8 cellular contexts compared by ENCODE assay signal in the genomic region with DNA sequence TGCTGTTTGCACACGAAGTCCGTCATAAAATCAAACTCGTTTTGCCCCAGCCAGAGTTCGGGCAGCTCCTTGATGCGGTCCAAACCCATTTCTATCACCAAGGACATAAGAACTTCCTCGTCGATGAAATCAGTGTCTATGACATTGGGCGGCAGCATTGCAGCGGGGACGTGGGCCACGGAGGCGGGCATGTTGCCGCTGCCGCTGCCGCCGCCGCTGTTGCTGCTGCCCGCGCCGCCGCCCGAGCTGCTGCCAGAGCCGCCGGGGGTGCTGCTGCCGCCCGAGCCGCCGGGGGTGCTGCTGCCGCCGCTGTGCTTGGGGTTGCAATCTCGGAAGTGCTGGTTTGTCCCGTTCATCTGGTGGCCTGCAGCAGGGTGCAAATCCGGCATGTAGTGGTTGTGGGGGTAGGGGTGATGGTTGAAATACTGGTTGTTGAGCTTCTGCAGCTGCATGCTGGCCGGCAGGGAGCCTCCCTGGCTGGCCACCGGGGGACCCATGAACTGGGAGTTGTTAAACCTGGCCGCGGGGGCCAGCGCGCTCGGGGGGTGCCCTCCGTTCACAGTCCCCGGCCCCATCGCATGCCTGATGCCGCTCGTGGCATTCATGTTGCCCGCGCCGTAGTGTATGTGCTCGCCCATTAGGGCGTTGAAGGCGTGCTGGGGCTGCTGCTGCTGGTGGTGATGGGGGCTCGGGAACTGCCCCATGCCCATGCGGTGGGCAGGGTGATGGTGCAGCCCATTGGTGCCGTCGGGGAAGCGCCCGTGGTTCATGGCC. TPM values are rescaled to one million over a fixed set of nuclear protein-coding genes. Genes with fewer than 3 reads are reported as not detected.
DNase-seq lines count a peak whose midpoint lies in the region; ATAC-seq and TF ChIP-seq lines count a peak whose summit lies in the region.

No MANE protein-coding gene starts in this region.

- no peak overlapping the region for H3K4me3 ChIP-seq in KMS-11 (IDR thresholded peaks at IDR 0.05; ENCODE audit: insufficient read depth, low read depth, low read length)
- peak overlapping the region; percentile 65 to 89 (median 86) for H3K4me3 ChIP-seq in sigmoid colon

- H2AFZ ChIP-seq in KMS-11 (ENCODE audit: low read depth) = no peak overlapping the region

- H4K20me1 ChIP-seq in KMS-11 (ENCODE audit: insufficient read depth) = peaks cover 7% of the 10 kb centered on the region

- DNase-seq in D341Med (ENCODE audit: low spot score) (peak; percentile 73), T-helper 1 cell (peak; percentile 45 to 84 (median 61)), hepatic stellate cell (ENCODE audit: low spot score) (peak; percentile 36), sigmoid colon (peak; percentile 82), omental fat pad (ENCODE audit: low spot score) (no peak)

- intact Hi-C loops in sigmoid colon (cut with DNase I) = loop anchor here (5.0 to 10.0 kb wide), 5 partner anchors 484 to 831 kb away; no protein-coding TSS in a partner anchor

- WGBS in sigmoid colon, 2 donors = 0 to 1% methylated on average over 57 of the region's 57 CpGs

- H3K27me3 ChIP-seq in KMS-11 (ENCODE audit: insufficient read depth, low read depth) (no peaks in the 10 kb centered on the region), sigmoid colon (no peaks in the 10 kb centered on the region)

- H3K27ac ChIP-seq in KMS-11 = peak overlapping the region; percentile 100
- peak overlapping the region; percentile 95 for H3K27ac ChIP-seq in angular gyrus (ENCODE audit: low read depth, low read length)
- peak overlapping the region; percentile 96 to 97 (median 97) for H3K27ac ChIP-seq in sigmoid colon

- H3K4me1 ChIP-seq in KMS-11 (ENCODE audit: low read depth, poor library complexity, severe bottlenecking) = peaks cover 43% of the 10 kb centered on the region
- peaks cover 4 to 43% (median 28%) of the 10 kb centered on the region in 4 donors for H3K4me1 ChIP-seq in sigmoid colon

- H3K79me2 ChIP-seq in KMS-11 (ENCODE audit: insufficient read depth, low read depth) = peaks cover 37% of the 10 kb centered on the region

- TF ChIP-seq EP300 in sigmoid colon (IDR thresholded peaks at IDR 0.05) = no peak

- peak overlapping the region; percentile 100 for H3K9ac ChIP-seq in KMS-11

- TF ChIP-seq POLR2A in sigmoid colon (IDR thresholded peaks at IDR 0.05) = no peak

- no peaks in the 10 kb centered on the region for H3K36me3 ChIP-seq in KMS-11 (ENCODE audit: insufficient read depth)
- H3K36me3 ChIP-seq in sigmoid colon = peaks cover 6 to 20% (median 13%) of the 10 kb centered on the region in 4 donors

- H3K4me2 ChIP-seq in KMS-11 = peak overlapping the region; percentile 61

- no peaks in the 10 kb centered on the region for H3K9me3 ChIP-seq in sigmoid colon

- TF ChIP-seq CTCF in KMS-11 (conservative IDR thresholded peaks at IDR 0.05; ENCODE audit: low read depth, low read length) (no peak), sigmoid colon (IDR thresholded peaks at IDR 0.05) (peak in 2 of 4 experiments; percentile 22 to 28), omental fat pad (IDR thresholded peaks at IDR 0.05) (no peak)

- peak; percentile 27 for ATAC-seq in GM21381 (IDR thresholded peaks at IDR 0.05; ENCODE audit: unreplicated experiment)
- no peak for ATAC-seq in omental fat pad (ENCODE audit: low FRiP score)

RNA-seq across cellular contexts. Expression of gene CITED2, which starts 1.1 kb away (rescaled TPM):
- total RNA-seq in sigmoid colon (100 to 1,000 TPM in 3 of 4 donors, 10 to 100 TPM in 1; 71.7 to 182 (median 132) TPM), omental fat pad (100 to 1,000 TPM in 3 of 4 donors, 10 to 100 TPM in 1; 97.6 to 309 (median 146) TPM)
- 10 to 100 TPM; 26.4 to 57.7 (median 35.5) TPM for polyA plus RNA-seq in sigmoid colon
